Comparison of ENCODE assay signal across 20 cellular contexts in the genomic region with DNA sequence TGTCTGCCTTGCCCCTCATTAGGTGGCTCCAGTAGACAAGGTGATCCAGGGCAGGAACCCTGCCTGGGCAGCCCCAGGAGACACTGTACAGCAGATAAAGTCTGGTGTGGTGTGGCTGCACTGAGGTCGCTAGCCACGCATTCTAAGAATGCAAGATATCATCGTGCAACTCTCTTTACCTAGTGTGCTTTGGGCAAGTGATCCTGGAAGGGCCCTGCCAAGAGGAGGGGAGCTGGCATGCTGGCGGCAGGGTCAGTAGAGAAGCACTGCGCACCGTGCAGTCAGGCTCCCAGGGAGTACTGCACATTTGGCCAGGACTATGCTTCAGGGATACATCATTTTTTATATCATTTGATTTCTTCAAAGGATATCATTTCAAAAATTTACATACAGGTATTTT.
DNase-seq lines count a peak whose midpoint lies in the region; ATAC-seq, FAIRE-seq and TF ChIP-seq lines count a peak whose summit lies in the region.
"Had no signal": no experiment of that assay in that cellular context is flagged by ENCODE, and none has a peak within 500 bp of the region (broad histone marks: within the 10 kb centered on the region; RNA-seq: fewer than 3 reads in every experiment).

No MANE protein-coding gene starts in this region.

- POLR2A ChIA-PET in HEK293T (lab: Yijun Ruan, JAX), result no interaction called here

- FAIRE-seq in GM12891 (lab: Jason Lieb, UNC), result no peak
- FAIRE-seq: A204.1, H54 had no signal

- no peak for TF ChIP-seq POLR2A in esophagus squamous epithelium (IDR thresholded peaks at IDR 0.05)
- no peak for TF ChIP-seq POLR2A in GM12891 (IDR thresholded peaks at IDR 0.05; ENCODE audit: low read depth, low read length)

- no peaks in the 10 kb centered on the region for H3K79me2 ChIP-seq in osteoblast (ENCODE audit: insufficient read depth, low read length)

- H3K4me1 ChIP-seq in esophagus squamous epithelium (peaks cover 31 to 99% (median 44%) of the 10 kb centered on the region in 3 donors), osteoblast (ENCODE audit: insufficient read depth, low read length) (no peaks in the 10 kb centered on the region)
- H3K4me1 ChIP-seq: BE2C had no signal

- no peaks in the 10 kb centered on the region for H4K20me1 ChIP-seq in osteoblast (ENCODE audit: insufficient read depth, low read length)

- peaks cover 0 to 40% (median 0%) of the 10 kb centered on the region in 3 donors for H3K36me3 ChIP-seq in esophagus squamous epithelium
- no peaks in the 10 kb centered on the region for H3K36me3 ChIP-seq in osteoblast (ENCODE audit: insufficient read depth, low read length)
- H3K36me3 ChIP-seq: BE2C, Peyer's patch had no signal

- H3K9me3 ChIP-seq in esophagus squamous epithelium (no peaks in the 10 kb centered on the region), osteoblast (ENCODE audit: low read depth, low read length) (no peaks in the 10 kb centered on the region)
- H3K9me3 ChIP-seq: BE2C, Peyer's patch had no signal

- no peaks in the 10 kb centered on the region for H3K36me3 Mint-ChIP-seq in activated CD4-positive, alpha-beta T cell treated with anti-CD3 and anti-CD28 coated beads, Interleukin-2, amount 10 ng/mL, durations not matched to agents 24 days and 14 days (ENCODE audit: low read depth)
- H3K36me3 Mint-ChIP-seq: CD4-positive, alpha-beta memory T cell had no signal

- WGBS in esophagus squamous epithelium, 2 donors, result 58 to 73% methylated on average over 6 of the region's 6 CpGs

- H3K27me3 ChIP-seq in esophagus squamous epithelium (no peaks in the 10 kb centered on the region), osteoblast (ENCODE audit: insufficient read depth, low read length) (peaks cover 6% of the 10 kb centered on the region)
- H3K27me3 ChIP-seq: BE2C, Peyer's patch had no signal

- no peak for DNase-seq in activated CD4-positive, alpha-beta T cell treated with anti-CD3 and anti-CD28 coated beads, Interleukin-2, amount 10 ng/mL, durations not matched to agents 24 days and 14 days
- no peak for DNase-seq in activated CD4-positive, alpha-beta T cell treated with anti-CD3 and anti-CD28 coated beads, Interleukin-2, amount 50 U/mL, for 1 hour
- peak; percentile 37 for DNase-seq in NCI-H226
- no peak for DNase-seq in esophagus squamous epithelium (lab: John Stamatoyannopoulos, UW)
- peak; percentile 57 for DNase-seq in osteoblast (ENCODE audit: insufficient read length, low spot score, missing footprints)
- no peak for DNase-seq in HEK293T (ENCODE audit: extremely low spot score)
- DNase-seq in GM12891 (ENCODE audit: insufficient read length, low spot score), result no peak
- DNase-seq: BE2C; CD4-positive, alpha-beta memory T cell; DMS53; EL; HFFc6; KBM-7; NCI-H1105; NCI-H2081 treated with DMSO at 0.1 percent for 48 hours; NCI-H446; Peyer's patch had no signal

- no peak for TF ChIP-seq CTCF in esophagus squamous epithelium (IDR thresholded peaks at IDR 0.05)
- no peak for TF ChIP-seq CTCF in osteoblast (IDR thresholded peaks at IDR 0.05; ENCODE audit: extremely low read depth, low read depth, low read length)

- no peak overlapping the region for H3K4me2 ChIP-seq in osteoblast (ENCODE audit: insufficient read depth, low read length)

- intact Hi-C loops in activated CD4-positive, alpha-beta T cell treated with anti-CD3 and anti-CD28 coated beads, Interleukin-2, amount 10 ng/mL, durations not matched to agents 24 days and 14 days (cut with micrococcal nuclease), result loop anchor here (1.0 to 10.0 kb wide), 5 partner anchors 8 to 211 kb away; no protein-coding TSS in a partner anchor
- intact Hi-C loops in esophagus squamous epithelium (cut with DNase I), result no loop called here

- H2AFZ ChIP-seq in osteoblast (ENCODE audit: low read length), result no peak overlapping the region

- H3K27ac Mint-ChIP-seq in activated CD4-positive, alpha-beta T cell treated with anti-CD3 and anti-CD28 coated beads, Interleukin-2, amount 10 ng/mL, durations not matched to agents 24 days and 14 days, result peak overlapping the region; percentile 51
- H3K27ac Mint-ChIP-seq: CD4-positive, alpha-beta memory T cell; HFFc6 had no signal

- peaks cover 30% of the 10 kb centered on the region for H3K27me3 Mint-ChIP-seq in activated CD4-positive, alpha-beta T cell treated with anti-CD3 and anti-CD28 coated beads, Interleukin-2, amount 10 ng/mL, durations not matched to agents 24 days and 14 days

- no peaks in the 10 kb centered on the region for H3K9me3 Mint-ChIP-seq in activated CD4-positive, alpha-beta T cell treated with anti-CD3 and anti-CD28 coated beads, Interleukin-2, amount 10 ng/mL, durations not matched to agents 24 days and 14 days
- H3K9me3 Mint-ChIP-seq: HFFc6 had no signal

- H3K27ac ChIP-seq in esophagus squamous epithelium (peak overlapping the region in 3 of 4 donors; percentile 31 to 72 (median 57)), osteoblast (ENCODE audit: low read depth, low read length) (no peak overlapping the region)
- H3K27ac ChIP-seq: Peyer's patch had no signal

- H3K4me3 Mint-ChIP-seq in activated CD4-positive, alpha-beta T cell treated with anti-CD3 and anti-CD28 coated beads, Interleukin-2, amount 10 ng/mL, durations not matched to agents 24 days and 14 days, result no peak overlapping the region
- H3K4me3 Mint-ChIP-seq: CD4-positive, alpha-beta memory T cell; HFFc6 had no signal

- CTCF ChIA-PET in HEK293T (lab: Yijun Ruan, JAX), result no interaction called here

- ATAC-seq in GM21717 (IDR thresholded peaks at IDR 0.05; ENCODE audit: unreplicated experiment), result no peak

- H3K4me1 Mint-ChIP-seq in activated CD4-positive, alpha-beta T cell treated with anti-CD3 and anti-CD28 coated beads, Interleukin-2, amount 10 ng/mL, durations not matched to agents 24 days and 14 days, result peaks cover 22% of the 10 kb centered on the region
- H3K4me1 Mint-ChIP-seq: CD4-positive, alpha-beta memory T cell had no signal

- no peak overlapping the region for H3K4me3 ChIP-seq in esophagus squamous epithelium
- no peak overlapping the region for H3K4me3 ChIP-seq in osteoblast (ENCODE audit: insufficient read depth, low read length)
- H3K4me3 ChIP-seq: Peyer's patch had no signal

TF ChIP-seq in HEK293T, 16 proteins besides CTCF, POLR2A, EP300 and RAD21:
- TF ChIP-seq ZNF384 (IDR thresholded peaks at IDR 0.05) (no peak), CTBP1 (IDR thresholded peaks at IDR 0.05; ENCODE audit: borderline replicate concordance) (no peak), TARDBP (IDR thresholded peaks at IDR 0.05) (no peak), FOXM1 (IDR thresholded peaks at IDR 0.05; ENCODE audit: borderline replicate concordance) (no peak), FOXK2 (IDR thresholded peaks at IDR 0.05) (no peak), ARNT (IDR thresholded peaks at IDR 0.05) (no peak), L3MBTL2 (conservative IDR thresholded peaks at IDR 0.05) (no peak), SUZ12 (IDR thresholded peaks at IDR 0.05) (no peak), HDGF (IDR thresholded peaks at IDR 0.05; ENCODE audit: borderline replicate concordance) (no peak), NFRKB (IDR thresholded peaks at IDR 0.05) (no peak), LEF1 (IDR thresholded peaks at IDR 0.05; ENCODE audit: borderline replicate concordance) (no peak)
- TF ChIP-seq, protein P1, sequence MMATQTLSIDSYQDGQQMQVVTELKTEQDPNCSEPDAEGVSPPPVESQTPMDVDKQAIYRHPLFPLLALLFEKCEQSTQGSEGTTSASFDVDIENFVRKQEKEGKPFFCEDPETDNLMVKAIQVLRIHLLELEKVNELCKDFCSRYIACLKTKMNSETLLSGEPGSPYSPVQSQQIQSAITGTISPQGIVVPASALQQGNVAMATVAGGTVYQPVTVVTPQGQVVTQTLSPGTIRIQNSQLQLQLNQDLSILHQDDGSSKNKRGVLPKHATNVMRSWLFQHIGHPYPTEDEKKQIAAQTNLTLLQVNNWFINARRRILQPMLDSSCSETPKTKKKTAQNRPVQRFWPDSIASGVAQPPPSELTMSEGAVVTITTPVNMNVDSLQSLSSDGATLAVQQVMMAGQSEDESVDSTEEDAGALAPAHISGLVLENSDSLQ (IDR thresholded peaks at IDR 0.05), result no peak

TF ChIP-seq in GM12891, 5 proteins besides CTCF, POLR2A, EP300 and RAD21:
- no peak for TF ChIP-seq POLR2AphosphoS5 (IDR thresholded peaks at IDR 0.05; ENCODE audit: low read depth, low read length)
- TF ChIP-seq POU2F2 (IDR thresholded peaks at IDR 0.05; ENCODE audit: low read depth, low read length), result no peak
- no peak for TF ChIP-seq SPI1 (IDR thresholded peaks at IDR 0.05; ENCODE audit: low read depth, low read length)
- TF ChIP-seq TAF1 (IDR thresholded peaks at IDR 0.05; ENCODE audit: low read depth, low read length), result no peak
- TF ChIP-seq PAX5 (IDR thresholded peaks at IDR 0.05; ENCODE audit: insufficient read depth, low read length, severe bottlenecking), result no peak

Comparison
In these comparisons a context has a peak if more than half of its experiments do, and no peak if none do; other contexts are left out.
1. DNase-seq: peak in NCI-H226 (single experiment) and osteoblast (single experiment); none in activated CD4-positive, alpha-beta T cell treated with anti-CD3 and anti-CD28 coated beads, Interleukin-2, amount 10 ng/mL, durations not matched to agents 24 days and 14 days (single experiment), activated CD4-positive, alpha-beta T cell treated with anti-CD3 and anti-CD28 coated beads, Interleukin-2, amount 50 U/mL, for 1 hour (single experiment), esophagus squamous epithelium (single experiment), HEK293T (single experiment) and GM12891 (single experiment).